In genomic region chr19:35162471-35163326, GRCh38 we compare ENCODE assay signal across 18 cellular contexts. TPM values are rescaled to one million over a fixed set of nuclear protein-coding genes. Genes with fewer than 3 reads are reported as not detected.
A peak's percentile ranks its signal among the peaks of the same experiment; 100 is the strongest.
DNase-seq lines count a peak whose midpoint lies in the region; ATAC-seq and TF ChIP-seq lines count a peak whose summit lies in the region.
"Had no signal": no experiment of that assay in that cellular context is flagged by ENCODE, and none has a peak within 500 bp of the region (broad histone marks: within the 10 kb centered on the region; RNA-seq: fewer than 3 reads in every experiment).

No MANE protein-coding gene starts in this region.

- H3K9me3 ChIP-seq in sigmoid colon = peaks cover 6 to 15% (median 12%) of the 10 kb centered on the region in 4 donors

- no peak overlapping the region for H3K4me3 ChIP-seq in sigmoid colon
- H3K4me3 ChIP-seq: GM23338 had no signal

- no peak for ATAC-seq in GM21423 (IDR thresholded peaks at IDR 0.05; ENCODE audit: unreplicated experiment)
- ATAC-seq: GM23338, WTC11 had no signal

- intact Hi-C loops in sigmoid colon (cut with DNase I) = no loop called here

- no peak for TF ChIP-seq EP300 in sigmoid colon (IDR thresholded peaks at IDR 0.05)

- TF ChIP-seq CTCF in RWPE1 (conservative IDR thresholded peaks at IDR 0.05; ENCODE audit: low read depth) = no peak
- TF ChIP-seq CTCF in sigmoid colon (IDR thresholded peaks at IDR 0.05) = no peak

- H3K36me3 Mint-ChIP-seq in activated T-cell treated with anti-CD3 and anti-CD28 coated beads, Interleukin-2, amount 50 U/mL, for 24 hours (ENCODE audit: low read depth) = peaks cover 100% of the 10 kb centered on the region

- no peak for DNase-seq in activated T-cell treated with anti-CD3 and anti-CD28 coated beads, Interleukin-2, amount 50 U/mL, for 24 hours
- DNase-seq in activated T-cell treated with anti-CD3 and anti-CD28 coated beads, Interleukin-2, amount 50 U/mL, for 48 hours = no peak
- DNase-seq in RWPE1 (ENCODE audit: low spot score) = peak; percentile 67
- DNase-seq in dedifferentiated amniotic fluid mesenchymal stem cell (ENCODE audit: extremely low spot score) = peak; percentile 54
- peak; percentile 27 for DNase-seq in sigmoid colon
- no peak for DNase-seq in activated CD8-positive, alpha-beta memory T cell treated with anti-CD3 and anti-CD28 coated beads for 24 hours
- DNase-seq in 8988T = no peak
- DNase-seq: foreskin melanocyte; NCI-H1092; NCI-H82; stimulated activated CD4-positive, alpha-beta T cell treated with anti-CD3 and anti-CD28 coated beads, Interleukin-12 subunit alpha, Interleukin-12 subunit beta, amount 100 ng/mL, for 4 hours had no signal

- no peaks in the 10 kb centered on the region for H3K27me3 Mint-ChIP-seq in activated T-cell treated with anti-CD3 and anti-CD28 coated beads, Interleukin-2, amount 50 U/mL, for 24 hours
- H3K27me3 Mint-ChIP-seq: dendritic cell treated with granulocyte-macrophage colony-stimulating factor and Interleukin-4, amounts not matched to agents 40 ng/mL and 50 ng/mL, for 4 days had no signal

- 85 to 94% methylated on average over 6 of the region's 6 CpGs for WGBS in sigmoid colon, 2 donors

- H3K4me1 Mint-ChIP-seq in activated T-cell treated with anti-CD3 and anti-CD28 coated beads, Interleukin-2, amount 50 U/mL, for 24 hours (ENCODE audit: low read depth) = peaks cover 64% of the 10 kb centered on the region
- H3K4me1 Mint-ChIP-seq: GM23338, WTC11 had no signal

- CTCF ChIA-PET in RWPE1 (lab: Yijun Ruan, JAX) = interaction anchor here (0.5 kb wide), 1 partner anchor 109 kb away, joined by 3 read pairs; no protein-coding TSS in a partner anchor

- peak overlapping the region; percentile 38 for H3K27ac Mint-ChIP-seq in activated T-cell treated with anti-CD3 and anti-CD28 coated beads, Interleukin-2, amount 50 U/mL, for 24 hours
- H3K27ac Mint-ChIP-seq: activated T-helper 2 cell treated with anti-CD3 and anti-CD28 coated beads, Interferon-gamma antibody, Interleukin-2, Interleukin-4, amounts not matched to agents 10 μg/mL and 5 μg/mL and 100 μg/mL, durations not matched to agents 14 hours and 24 hours and 36 hours; dendritic cell treated with granulocyte-macrophage colony-stimulating factor and Interleukin-4, amounts not matched to agents 40 ng/mL and 50 ng/mL, for 4 days; GM23338; WTC11 had no signal

- no peak for TF ChIP-seq POLR2A in sigmoid colon (IDR thresholded peaks at IDR 0.05)

- POLR2A ChIA-PET in RWPE1 (lab: Yijun Ruan, JAX; ENCODE audit: low non-redundant PET) = no interaction called here

- peaks cover 0 to 44% (median 10%) of the 10 kb centered on the region in 4 donors for H3K36me3 ChIP-seq in sigmoid colon

- peaks cover 36% of the 10 kb centered on the region for H3K9me3 Mint-ChIP-seq in activated T-cell treated with anti-CD3 and anti-CD28 coated beads, Interleukin-2, amount 50 U/mL, for 24 hours

- no peaks in the 10 kb centered on the region for H3K4me1 ChIP-seq in sigmoid colon

- no peak overlapping the region for H3K4me3 Mint-ChIP-seq in activated T-cell treated with anti-CD3 and anti-CD28 coated beads, Interleukin-2, amount 50 U/mL, for 24 hours
- H3K4me3 Mint-ChIP-seq: dendritic cell treated with granulocyte-macrophage colony-stimulating factor and Interleukin-4, amounts not matched to agents 40 ng/mL and 50 ng/mL, for 4 days; GM23338; neural crest cell; WTC11 had no signal

- H3K27me3 ChIP-seq in sigmoid colon = peaks cover 0 to 5% (median under 1%) of the 10 kb centered on the region in 3 donors

- H3K27ac ChIP-seq in RWPE1 (no peak overlapping the region), sigmoid colon (no peak overlapping the region)

RNA-seq across cellular contexts. Expression of gene FXYD5, which starts 8.2 kb away (rescaled TPM):
- total RNA-seq in sigmoid colon = 10 to 100 TPM; 20.1 to 32.4 (median 28.8) TPM
- polyA plus RNA-seq in sigmoid colon = 100 to 1,000 TPM in 1 of 3 donors, 10 to 100 TPM in 2; 18.5 to 102 (median 27.0) TPM

RNA-seq across cellular contexts. Expression of gene FXYD7, which starts 19.6 kb away (rescaled TPM):
- 1 to 10 TPM in 1 of 4 donors, not detected in 3; 3.3 TPM for total RNA-seq in sigmoid colon
- polyA plus RNA-seq in sigmoid colon = 1 to 10 TPM in 1 of 3 donors, not detected in 2; 1.7 TPM
- total RNA-seq: activated T-helper 2 cell treated with anti-CD3 and anti-CD28 coated beads, Interferon-gamma antibody, Interleukin-2, Interleukin-4, amounts not matched to agents 10 μg/mL and 5 μg/mL and 100 μg/mL, durations not matched to agents 14 hours and 24 hours and 36 hours; kidney epithelial cell had no signal

RNA-seq across cellular contexts. Expression of gene FXYD1, which starts 24.1 kb away (rescaled TPM):
- 100 to 1,000 TPM in 1 of 4 donors, 10 to 100 TPM in 3; 39.1 to 107 (median 44.6) TPM for total RNA-seq in sigmoid colon
- 10 to 100 TPM in 2 of 3 donors, 1 to 10 TPM in 1; 6.0 to 57.7 (median 15.0) TPM for polyA plus RNA-seq in sigmoid colon
- total RNA-seq: kidney epithelial cell had no signal

RNA-seq across cellular contexts. Expression of gene LGI4, which starts 27.8 kb away (rescaled TPM):
- 10 to 100 TPM; 29.0 to 47.1 (median 35.1) TPM for total RNA-seq in sigmoid colon
- 10 to 100 TPM in 1 of 3 donors, 1 to 10 TPM in 2; 4.2 to 35.7 (median 9.0) TPM for polyA plus RNA-seq in sigmoid colon
- total RNA-seq: kidney epithelial cell had no signal

RNA-seq across cellular contexts. Expression of gene FXYD3, which starts 47.1 kb away (rescaled TPM):
- 10 to 100 TPM in 2 of 4 donors, 1 to 10 TPM in 2; 3.7 to 15.3 (median 8.2) TPM for total RNA-seq in sigmoid colon
- polyA plus RNA-seq in sigmoid colon = 1,000 to 10,000 TPM; 2,472 to 3,333 (median 2,871) TPM
- total RNA-seq: activated T-helper 2 cell treated with anti-CD3 and anti-CD28 coated beads, Interferon-gamma antibody, Interleukin-2, Interleukin-4, amounts not matched to agents 10 μg/mL and 5 μg/mL and 100 μg/mL, durations not matched to agents 14 hours and 24 hours and 36 hours; GM23338 had no signal

Comparison
In these comparisons a context has a peak if more than half of its experiments do, and no peak if none do; other contexts are left out.
1. DNase-seq: peak in RWPE1 (single experiment), dedifferentiated amniotic fluid mesenchymal stem cell (single experiment) and sigmoid colon (single experiment); none in activated T-cell treated with anti-CD3 and anti-CD28 coated beads, Interleukin-2, amount 50 U/mL, for 24 hours (single experiment), activated T-cell treated with anti-CD3 and anti-CD28 coated beads, Interleukin-2, amount 50 U/mL, for 48 hours (0 of 2), activated CD8-positive, alpha-beta memory T cell treated with anti-CD3 and anti-CD28 coated beads for 24 hours (single experiment) and 8988T (single experiment).